1 cellular context compared by ENCODE assay signal in the genomic region with DNA sequence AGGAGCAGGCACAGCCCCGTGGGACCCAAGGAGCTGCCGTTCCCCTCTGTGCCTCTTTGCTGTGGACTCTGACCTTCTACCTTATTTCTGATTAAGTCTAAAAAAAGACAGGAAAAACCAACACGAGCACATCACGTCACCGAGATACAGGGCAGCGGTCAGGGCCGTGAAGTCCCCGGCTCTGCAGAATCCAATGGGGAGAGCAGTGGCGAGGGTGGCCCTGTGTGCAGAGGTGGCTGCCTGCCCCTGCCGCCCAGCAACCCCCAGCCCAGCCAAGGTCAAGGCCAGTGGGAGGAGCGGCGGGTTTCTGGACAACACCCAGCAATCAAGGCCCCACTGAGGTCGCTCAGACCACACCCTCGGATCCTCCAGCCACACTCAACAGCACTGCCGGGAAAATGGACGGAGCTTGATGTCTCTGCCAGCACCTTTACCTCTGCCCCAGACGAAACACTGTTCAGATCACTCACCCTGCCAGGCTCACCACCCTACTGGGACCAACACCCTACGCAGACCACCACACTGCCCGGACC.
TF ChIP-seq lines count a peak whose summit lies in the region.

No MANE protein-coding gene starts in this region.

TF ChIP-seq in GM23338, 12 proteins besides CTCF, POLR2A, EP300 and RAD21:
- TF ChIP-seq, protein P1, sequence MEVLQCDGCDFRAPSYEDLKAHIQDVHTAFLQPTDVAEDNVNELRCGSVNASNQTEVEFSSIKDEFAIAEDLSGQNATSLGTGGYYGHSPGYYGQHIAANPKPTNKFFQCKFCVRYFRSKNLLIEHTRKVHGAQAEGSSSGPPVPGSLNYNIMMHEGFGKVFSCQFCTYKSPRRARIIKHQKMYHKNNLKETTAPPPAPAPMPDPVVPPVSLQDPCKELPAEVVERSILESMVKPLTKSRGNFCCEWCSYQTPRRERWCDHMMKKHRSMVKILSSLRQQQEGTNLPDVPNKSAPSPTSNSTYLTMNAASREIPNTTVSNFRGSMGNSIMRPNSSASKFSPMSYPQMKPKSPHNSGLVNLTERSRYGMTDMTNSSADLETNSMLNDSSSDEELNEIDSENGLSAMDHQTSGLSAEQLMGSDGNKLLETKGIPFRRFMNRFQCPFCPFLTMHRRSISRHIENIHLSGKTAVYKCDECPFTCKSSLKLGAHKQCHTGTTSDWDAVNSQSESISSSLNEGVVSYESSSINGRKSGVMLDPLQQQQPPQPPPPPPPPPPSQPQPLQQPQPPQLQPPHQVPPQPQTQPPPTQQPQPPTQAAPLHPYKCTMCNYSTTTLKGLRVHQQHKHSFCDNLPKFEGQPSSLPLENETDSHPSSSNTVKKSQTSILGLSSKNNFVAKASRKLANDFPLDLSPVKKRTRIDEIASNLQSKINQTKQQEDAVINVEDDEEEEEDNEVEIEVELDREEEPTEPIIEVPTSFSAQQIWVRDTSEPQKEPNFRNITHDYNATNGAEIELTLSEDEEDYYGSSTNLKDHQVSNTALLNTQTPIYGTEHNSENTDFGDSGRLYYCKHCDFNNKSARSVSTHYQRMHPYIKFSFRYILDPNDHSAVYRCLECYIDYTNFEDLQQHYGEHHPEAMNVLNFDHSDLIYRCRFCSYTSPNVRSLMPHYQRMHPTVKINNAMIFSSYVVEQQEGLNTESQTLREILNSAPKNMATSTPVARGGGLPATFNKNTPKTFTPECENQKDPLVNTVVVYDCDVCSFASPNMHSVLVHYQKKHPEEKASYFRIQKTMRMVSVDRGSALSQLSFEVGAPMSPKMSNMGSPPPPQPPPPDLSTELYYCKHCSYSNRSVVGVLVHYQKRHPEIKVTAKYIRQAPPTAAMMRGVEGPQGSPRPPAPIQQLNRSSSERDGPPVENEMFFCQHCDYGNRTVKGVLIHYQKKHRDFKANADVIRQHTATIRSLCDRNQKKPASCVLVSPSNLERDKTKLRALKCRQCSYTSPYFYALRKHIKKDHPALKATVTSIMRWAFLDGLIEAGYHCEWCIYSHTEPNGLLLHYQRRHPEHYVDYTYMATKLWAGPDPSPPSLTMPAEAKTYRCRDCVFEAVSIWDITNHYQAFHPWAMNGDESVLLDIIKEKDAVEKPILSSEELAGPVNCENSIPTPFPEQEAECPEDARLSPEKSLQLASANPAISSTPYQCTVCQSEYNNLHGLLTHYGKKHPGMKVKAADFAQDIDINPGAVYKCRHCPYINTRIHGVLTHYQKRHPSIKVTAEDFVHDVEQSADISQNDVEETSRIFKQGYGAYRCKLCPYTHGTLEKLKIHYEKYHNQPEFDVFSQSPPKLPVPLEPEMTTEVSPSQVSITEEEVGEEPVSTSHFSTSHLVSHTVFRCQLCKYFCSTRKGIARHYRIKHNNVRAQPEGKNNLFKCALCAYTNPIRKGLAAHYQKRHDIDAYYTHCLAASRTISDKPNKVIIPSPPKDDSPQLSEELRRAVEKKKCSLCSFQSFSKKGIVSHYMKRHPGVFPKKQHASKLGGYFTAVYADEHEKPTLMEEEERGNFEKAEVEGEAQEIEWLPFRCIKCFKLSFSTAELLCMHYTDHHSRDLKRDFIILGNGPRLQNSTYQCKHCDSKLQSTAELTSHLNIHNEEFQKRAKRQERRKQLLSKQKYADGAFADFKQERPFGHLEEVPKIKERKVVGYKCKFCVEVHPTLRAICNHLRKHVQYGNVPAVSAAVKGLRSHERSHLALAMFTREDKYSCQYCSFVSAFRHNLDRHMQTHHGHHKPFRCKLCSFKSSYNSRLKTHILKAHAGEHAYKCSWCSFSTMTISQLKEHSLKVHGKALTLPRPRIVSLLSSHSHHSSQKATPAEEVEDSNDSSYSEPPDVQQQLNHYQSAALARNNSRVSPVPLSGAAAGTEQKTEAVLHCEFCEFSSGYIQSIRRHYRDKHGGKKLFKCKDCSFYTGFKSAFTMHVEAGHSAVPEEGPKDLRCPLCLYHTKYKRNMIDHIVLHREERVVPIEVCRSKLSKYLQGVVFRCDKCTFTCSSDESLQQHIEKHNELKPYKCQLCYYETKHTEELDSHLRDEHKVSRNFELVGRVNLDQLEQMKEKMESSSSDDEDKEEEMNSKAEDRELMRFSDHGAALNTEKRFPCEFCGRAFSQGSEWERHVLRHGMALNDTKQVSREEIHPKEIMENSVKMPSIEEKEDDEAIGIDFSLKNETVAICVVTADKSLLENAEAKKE (CRISPR knock-in tag; IDR thresholded peaks at IDR 0.05), result no peak
